ENCODE assay signal across 9 cellular contexts in the genomic region with DNA sequence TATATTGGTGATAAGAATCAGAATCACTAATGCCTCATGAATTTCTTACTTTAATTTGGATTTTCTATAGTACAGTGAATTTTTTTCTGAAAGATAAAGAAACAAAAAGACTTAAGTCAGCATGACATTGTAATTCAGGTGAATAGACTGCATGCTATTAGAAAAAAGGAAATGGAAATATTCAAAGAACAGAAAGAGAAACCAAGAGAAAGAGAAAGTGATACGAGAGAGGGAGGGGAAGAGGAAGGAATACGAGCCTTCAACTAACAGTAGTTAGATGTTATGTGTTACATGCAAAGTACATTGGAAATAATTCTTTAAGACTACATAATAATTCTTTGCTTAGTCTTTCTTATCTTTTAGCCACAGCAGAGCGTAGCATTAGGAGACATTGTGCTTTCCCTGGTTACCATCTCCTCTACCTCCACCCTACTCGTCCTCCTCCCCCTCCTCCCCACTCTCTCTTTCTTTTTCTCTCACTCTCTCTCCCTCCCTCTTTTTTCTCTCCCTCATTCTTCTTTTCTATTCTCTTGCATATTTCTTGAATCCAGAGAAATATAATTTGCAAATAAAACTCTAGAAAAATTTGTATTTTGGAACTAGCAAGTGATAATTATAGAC.
DNase-seq lines count a peak whose midpoint lies in the region; ATAC-seq and TF ChIP-seq lines count a peak whose summit lies in the region.
"Had no signal": no experiment of that assay in that cellular context is flagged by ENCODE, and none has a peak within 500 bp of the region (broad histone marks: within the 10 kb centered on the region; RNA-seq: fewer than 3 reads in every experiment).

No MANE protein-coding gene starts in this region.

- peaks cover 10% of the 10 kb centered on the region for H3K4me1 Mint-ChIP-seq in activated naive CD8-positive, alpha-beta T cell treated with anti-CD3 and anti-CD28 coated beads, Interleukin-2, amount 50 U/mL, for 24 hours

- H3K9me3 Mint-ChIP-seq in activated naive CD8-positive, alpha-beta T cell treated with anti-CD3 and anti-CD28 coated beads, Interleukin-2, amount 50 U/mL, for 24 hours: no peaks in the 10 kb centered on the region

- ATAC-seq in GM19025 (IDR thresholded peaks at IDR 0.05; ENCODE audit: low read depth, unreplicated experiment): peak; percentile 95
- peak; percentile 97 for ATAC-seq in HG03103 (IDR thresholded peaks at IDR 0.05; ENCODE audit: low read depth, unreplicated experiment)
- ATAC-seq in activated naive CD8-positive, alpha-beta T cell treated with anti-CD3 and anti-CD28 coated beads, Interleukin-2, amount 50 U/mL, for 24 hours: no peak

- peak overlapping the region; percentile 34 for H3K4me3 ChIP-seq in AG10803 (ENCODE audit: low read length)

- H3K4me3 Mint-ChIP-seq in activated naive CD8-positive, alpha-beta T cell treated with anti-CD3 and anti-CD28 coated beads, Interleukin-2, amount 50 U/mL, for 24 hours: peak overlapping the region; percentile 66

- TF ChIP-seq CTCF in AG10803 (conservative IDR thresholded peaks at IDR 0.05; ENCODE audit: low read length): no peak

- H3K27me3 Mint-ChIP-seq in activated naive CD8-positive, alpha-beta T cell treated with anti-CD3 and anti-CD28 coated beads, Interleukin-2, amount 50 U/mL, for 24 hours: no peaks in the 10 kb centered on the region

- DNase-seq in AG10803 (ENCODE audit: low read depth): no peak
- no peak for DNase-seq in activated naive CD8-positive, alpha-beta T cell treated with anti-CD3 and anti-CD28 coated beads, Interleukin-2, amount 50 U/mL, for 24 hours
- no peak for DNase-seq in NCI-H146 (lab: John Stamatoyannopoulos, UW)
- no peak for DNase-seq in NCI-H82 treated with DMSO at 0.1 percent for 48 hours (lab: John Stamatoyannopoulos, UW; ENCODE audit: unreplicated experiment)
- DNase-seq in NCI-H1436 treated with DMSO at 0.1 percent for 48 hours (lab: John Stamatoyannopoulos, UW): no peak
- DNase-seq in ecto neural progenitor cell (ENCODE audit: low spot score): no peak

- no peaks in the 10 kb centered on the region for H3K36me3 Mint-ChIP-seq in activated naive CD8-positive, alpha-beta T cell treated with anti-CD3 and anti-CD28 coated beads, Interleukin-2, amount 50 U/mL, for 24 hours (ENCODE audit: low read depth)

- peak overlapping the region; percentile 8 for H3K27ac Mint-ChIP-seq in activated naive CD8-positive, alpha-beta T cell treated with anti-CD3 and anti-CD28 coated beads, Interleukin-2, amount 50 U/mL, for 24 hours
- H3K27ac Mint-ChIP-seq: activated naive CD4-positive, alpha-beta T cell treated with anti-CD3 and anti-CD28 coated beads, Interleukin-2, amount 50 U/mL, for 72 hours had no signal
